In genomic region chr22:49904040-49904369, GRCh38 we compare ENCODE assay signal across 21 cellular contexts.
"Had no signal": no experiment of that assay in that cellular context is flagged by ENCODE, and none has a peak within 500 bp of the region (broad histone marks: within the 10 kb centered on the region; RNA-seq: fewer than 3 reads in every experiment).

No MANE protein-coding gene starts in this region.

- H3K4me3 Mint-ChIP-seq: activated CD8-positive, alpha-beta memory T cell treated with anti-CD3 and anti-CD28 coated beads, Interleukin-2, amount 10 ng/mL, durations not matched to agents 7 days and 5 days; activated naive CD8-positive, alpha-beta T cell; activated T-cell treated with anti-CD3 and anti-CD28 coated beads, Interleukin-2, amount 50 U/mL, for 24 hours; activated T-helper 1 cell treated with anti-CD3 and anti-CD28 coated beads, Interleukin-12 subunit alpha, Interleukin-12 subunit beta, Interleukin-2, Interleukin-4 antibody, amounts not matched to agents 30 ng/mL and 10 ng/mL and 1 ng/mL, durations not matched to agents 14 hours and 24 hours and 36 hours; IgD-negative memory B cell; T-helper 1 cell treated with Interleukin-12 subunit alpha and Interleukin-12 subunit beta and Interleukin-4 antibody, amounts not matched to agents 30 μg/mL and 1 μg/mL, for 36 hours; WTC11 had no signal

- H3K27me3 Mint-ChIP-seq: activated CD8-positive, alpha-beta memory T cell treated with anti-CD3 and anti-CD28 coated beads, Interleukin-2, amount 10 ng/mL, durations not matched to agents 7 days and 5 days; activated naive CD8-positive, alpha-beta T cell; activated T-cell treated with anti-CD3 and anti-CD28 coated beads, Interleukin-2, amount 50 U/mL, for 24 hours; IgD-negative memory B cell had no signal

- H3K27ac ChIP-seq: adrenal gland, Peyer's patch had no signal

- H3K27me3 ChIP-seq: adrenal gland, Peyer's patch had no signal

- ATAC-seq: activated CD8-positive, alpha-beta memory T cell treated with anti-CD3 and anti-CD28 coated beads, Interleukin-2, amount 10 ng/mL, durations not matched to agents 7 days and 5 days; WTC11 had no signal

- H3K4me3 ChIP-seq: adrenal gland, Peyer's patch had no signal

- H3K27ac Mint-ChIP-seq: activated CD8-positive, alpha-beta memory T cell treated with anti-CD3 and anti-CD28 coated beads, Interleukin-2, amount 10 ng/mL, durations not matched to agents 7 days and 5 days; activated naive CD8-positive, alpha-beta T cell; activated T-cell treated with anti-CD3 and anti-CD28 coated beads, Interleukin-2, amount 50 U/mL, for 24 hours; activated T-helper 1 cell treated with anti-CD3 and anti-CD28 coated beads, Interleukin-12 subunit alpha, Interleukin-12 subunit beta, Interleukin-2, Interleukin-4 antibody, amounts not matched to agents 30 ng/mL and 10 ng/mL and 1 ng/mL, durations not matched to agents 14 hours and 24 hours and 36 hours; IgD-negative memory B cell; T-helper 1 cell treated with Interleukin-12 subunit alpha and Interleukin-12 subunit beta and Interleukin-4 antibody, amounts not matched to agents 30 μg/mL and 1 μg/mL, for 36 hours; WTC11 had no signal

- H3K4me1 ChIP-seq: adrenal gland, Peyer's patch had no signal

- H3K4me1 Mint-ChIP-seq: IgD-negative memory B cell, WTC11 had no signal

- H3K9me3 ChIP-seq: adrenal gland, Peyer's patch had no signal

- DNase-seq: activated CD4-positive, alpha-beta T cell treated with anti-CD3 and anti-CD28 coated beads for 48 hours; activated CD4-positive, alpha-beta T cell treated with anti-CD3 and anti-CD28 coated beads, Interleukin-2, amount 50 U/mL, for 48 hours; activated CD4-positive, CD25-positive, alpha-beta regulatory T cell treated with anti-CD3 and anti-CD28 coated beads, Interleukin-2, amount 50 U/mL, for 72 hours; activated CD8-positive, alpha-beta memory T cell treated with anti-CD3 and anti-CD28 coated beads, Interleukin-2, amount 10 ng/mL, durations not matched to agents 7 days and 5 days; activated effector memory CD4-positive, alpha-beta T cell treated with Interleukin-2 at 50 U/mL for 16 hours; activated naive CD4-positive, alpha-beta T cell; activated T-cell treated with anti-CD3 and anti-CD28 coated beads, Interleukin-2, amount 50 U/mL, for 24 hours; adrenal gland; anterior cingulate cortex; KG1; NCI-H226; NCI-H526; NCI-H774; NK-92 treated with Interleukin-12 subunit alpha and Interleukin-12 subunit beta, amount 100 ng/mL, for 24 hours; Peyer's patch; SHP77 treated with DMSO at 0.1 percent for 48 hours had no signal
